6 cellular contexts compared by ENCODE assay signal in genomic region chr4:143879561-143879960, GRCh38. TPM values are rescaled to one million over a fixed set of nuclear protein-coding genes. Genes with fewer than 3 reads are reported as not detected.
"Had no signal": no experiment of that assay in that cellular context is flagged by ENCODE, and none has a peak within 500 bp of the region (broad histone marks: within the 10 kb centered on the region; RNA-seq: fewer than 3 reads in every experiment).

No MANE protein-coding gene starts in this region.

RNA-seq across cellular contexts. Expression of gene GYPE, which starts 25.8 kb away (rescaled TPM):
- total RNA-seq: foreskin keratinocyte, hepatocyte, left lobe of liver, mammary epithelial cell, mesothelial cell of epicardium, myocyte had no signal
- polyA plus RNA-seq: foreskin keratinocyte, hepatocyte, mammary epithelial cell had no signal
